In the genomic region with DNA sequence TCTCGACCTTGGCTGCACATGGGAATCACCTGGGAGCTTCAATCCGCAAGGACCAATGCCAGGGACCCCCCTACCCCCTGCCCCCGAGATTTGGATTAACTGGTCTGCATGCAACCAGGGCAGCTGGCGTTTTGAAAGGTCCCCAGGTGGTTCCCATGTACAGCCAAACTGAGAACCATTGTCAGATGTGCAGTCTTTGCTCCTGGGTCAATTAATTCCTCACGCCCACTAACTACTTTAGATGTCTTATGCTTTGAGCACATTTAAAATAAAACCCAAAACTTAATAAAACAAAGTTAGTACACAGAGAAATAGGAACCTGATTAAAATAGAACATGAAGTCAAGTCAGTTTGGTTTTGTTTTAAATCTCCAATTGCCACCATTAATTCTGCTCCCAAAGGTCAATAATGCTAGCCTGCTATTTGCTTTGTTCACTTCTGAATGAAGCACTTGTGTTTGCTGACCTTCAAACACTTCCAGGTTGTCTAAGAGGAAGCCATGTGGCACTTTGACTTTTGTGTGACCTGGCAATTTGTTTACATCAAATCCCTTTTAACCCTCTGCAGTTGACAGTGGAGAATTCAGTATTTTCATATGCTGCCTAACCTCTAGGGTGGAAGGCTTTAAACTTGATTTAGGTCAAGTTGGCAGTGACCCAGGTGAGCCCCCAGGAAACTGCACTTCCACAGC, we compare ENCODE assay signal across 1 cellular context.
TF ChIP-seq lines count a peak whose summit lies in the region.

No MANE protein-coding gene starts in this region.

TF ChIP-seq in HepG2, 621 proteins besides CTCF, POLR2A, EP300 and RAD21 (continued from another document):
- TF ChIP-seq, protein P1, sequence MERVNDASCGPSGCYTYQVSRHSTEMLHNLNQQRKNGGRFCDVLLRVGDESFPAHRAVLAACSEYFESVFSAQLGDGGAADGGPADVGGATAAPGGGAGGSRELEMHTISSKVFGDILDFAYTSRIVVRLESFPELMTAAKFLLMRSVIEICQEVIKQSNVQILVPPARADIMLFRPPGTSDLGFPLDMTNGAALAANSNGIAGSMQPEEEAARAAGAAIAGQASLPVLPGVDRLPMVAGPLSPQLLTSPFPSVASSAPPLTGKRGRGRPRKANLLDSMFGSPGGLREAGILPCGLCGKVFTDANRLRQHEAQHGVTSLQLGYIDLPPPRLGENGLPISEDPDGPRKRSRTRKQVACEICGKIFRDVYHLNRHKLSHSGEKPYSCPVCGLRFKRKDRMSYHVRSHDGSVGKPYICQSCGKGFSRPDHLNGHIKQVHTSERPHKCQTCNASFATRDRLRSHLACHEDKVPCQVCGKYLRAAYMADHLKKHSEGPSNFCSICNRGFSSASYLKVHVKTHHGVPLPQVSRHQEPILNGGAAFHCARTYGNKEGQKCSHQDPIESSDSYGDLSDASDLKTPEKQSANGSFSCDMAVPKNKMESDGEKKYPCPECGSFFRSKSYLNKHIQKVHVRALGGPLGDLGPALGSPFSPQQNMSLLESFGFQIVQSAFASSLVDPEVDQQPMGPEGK (CRISPR knock-in tag; IDR thresholded peaks at IDR 0.05), result no peak
- TF ChIP-seq ZNF292 (CRISPR knock-in tag; IDR thresholded peaks at IDR 0.05; ENCODE audit: borderline replicate concordance, low read depth) (0 out of 2 replicates have a peak, but pooled peaks have one; percentile 39), ERF (CRISPR knock-in tag; IDR thresholded peaks at IDR 0.05) (peak; percentile 52; the same call in 1 of the 2 replicates), ZNF256 (CRISPR knock-in tag; conservative IDR thresholded peaks at IDR 0.05) (no peak), ATF2 (CRISPR knock-in tag; IDR thresholded peaks at IDR 0.05) (0 out of 2 replicates have a peak, but pooled peaks have one; percentile 18), KLF16 (CRISPR knock-in tag; IDR thresholded peaks at IDR 0.05) (0 out of 4 replicates have a peak, but pooled peaks of 1 of the 2 experiments have one; percentile 35), ZMYM3 (CRISPR knock-in tag; IDR thresholded peaks at IDR 0.05) (peak; percentile 15; the same call in 1 of the 2 replicates), NFE2L2 (IDR thresholded peaks at IDR 0.05; ENCODE audit: low read length) (no peak), TRIM24 (CRISPR knock-in tag; IDR thresholded peaks at IDR 0.05) (no peak), ZNF607 (CRISPR knock-in tag; IDR thresholded peaks at IDR 0.05; ENCODE audit: borderline replicate concordance) (no peak), ZNF652 (CRISPR knock-in tag; IDR thresholded peaks at IDR 0.05; ENCODE audit: borderline replicate concordance, low read depth) (peak; percentile 94), TEAD3 (CRISPR knock-in tag; optimal IDR thresholded peaks at IDR 0.05; ENCODE audit: borderline replicate concordance) (peak; percentile 6), HNF4A (CRISPR knock-in tag; IDR thresholded peaks at IDR 0.05) (peak; percentile 56), CAMTA2 (CRISPR knock-in tag; IDR thresholded peaks at IDR 0.05; ENCODE audit: borderline replicate concordance) (no peak), ZNF644 (CRISPR knock-in tag; IDR thresholded peaks at IDR 0.05; ENCODE audit: low read depth) (0 out of 2 replicates have a peak, but pooled peaks have one; percentile 61), NCOA2 (CRISPR knock-in tag; IDR thresholded peaks at IDR 0.05) (peak; percentile 85), SOX5 (CRISPR knock-in tag; IDR thresholded peaks at IDR 0.05; ENCODE audit: borderline replicate concordance) (peak; percentile 83; the same call in 1 of the 2 replicates), HMG20A (CRISPR knock-in tag; IDR thresholded peaks at IDR 0.05; ENCODE audit: borderline replicate concordance) (peak; percentile 54; the same call in 1 of the 2 replicates), KDM5A (IDR thresholded peaks at IDR 0.05; ENCODE audit: borderline replicate concordance, low read length) (no peak), PAXIP1 (CRISPR knock-in tag; conservative IDR thresholded peaks at IDR 0.05) (peak; percentile 83), GATAD2A (CRISPR knock-in tag; IDR thresholded peaks at IDR 0.05) (peak; percentile 81), ELF3 (CRISPR knock-in tag; IDR thresholded peaks at IDR 0.05) (peak; percentile 77)
- TF ChIP-seq, protein P2, sequence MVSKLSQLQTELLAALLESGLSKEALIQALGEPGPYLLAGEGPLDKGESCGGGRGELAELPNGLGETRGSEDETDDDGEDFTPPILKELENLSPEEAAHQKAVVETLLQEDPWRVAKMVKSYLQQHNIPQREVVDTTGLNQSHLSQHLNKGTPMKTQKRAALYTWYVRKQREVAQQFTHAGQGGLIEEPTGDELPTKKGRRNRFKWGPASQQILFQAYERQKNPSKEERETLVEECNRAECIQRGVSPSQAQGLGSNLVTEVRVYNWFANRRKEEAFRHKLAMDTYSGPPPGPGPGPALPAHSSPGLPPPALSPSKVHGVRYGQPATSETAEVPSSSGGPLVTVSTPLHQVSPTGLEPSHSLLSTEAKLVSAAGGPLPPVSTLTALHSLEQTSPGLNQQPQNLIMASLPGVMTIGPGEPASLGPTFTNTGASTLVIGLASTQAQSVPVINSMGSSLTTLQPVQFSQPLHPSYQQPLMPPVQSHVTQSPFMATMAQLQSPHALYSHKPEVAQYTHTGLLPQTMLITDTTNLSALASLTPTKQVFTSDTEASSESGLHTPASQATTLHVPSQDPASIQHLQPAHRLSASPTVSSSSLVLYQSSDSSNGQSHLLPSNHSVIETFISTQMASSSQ (IDR thresholded peaks at IDR 0.05; ENCODE audit: low read depth), result peak; percentile 25; the same call in 1 of the 2 replicates
- TF ChIP-seq, protein P2 (CRISPR knock-in tag; IDR thresholded peaks at IDR 0.05; ENCODE audit: borderline replicate concordance), result no peak
- TF ChIP-seq, protein P3, sequence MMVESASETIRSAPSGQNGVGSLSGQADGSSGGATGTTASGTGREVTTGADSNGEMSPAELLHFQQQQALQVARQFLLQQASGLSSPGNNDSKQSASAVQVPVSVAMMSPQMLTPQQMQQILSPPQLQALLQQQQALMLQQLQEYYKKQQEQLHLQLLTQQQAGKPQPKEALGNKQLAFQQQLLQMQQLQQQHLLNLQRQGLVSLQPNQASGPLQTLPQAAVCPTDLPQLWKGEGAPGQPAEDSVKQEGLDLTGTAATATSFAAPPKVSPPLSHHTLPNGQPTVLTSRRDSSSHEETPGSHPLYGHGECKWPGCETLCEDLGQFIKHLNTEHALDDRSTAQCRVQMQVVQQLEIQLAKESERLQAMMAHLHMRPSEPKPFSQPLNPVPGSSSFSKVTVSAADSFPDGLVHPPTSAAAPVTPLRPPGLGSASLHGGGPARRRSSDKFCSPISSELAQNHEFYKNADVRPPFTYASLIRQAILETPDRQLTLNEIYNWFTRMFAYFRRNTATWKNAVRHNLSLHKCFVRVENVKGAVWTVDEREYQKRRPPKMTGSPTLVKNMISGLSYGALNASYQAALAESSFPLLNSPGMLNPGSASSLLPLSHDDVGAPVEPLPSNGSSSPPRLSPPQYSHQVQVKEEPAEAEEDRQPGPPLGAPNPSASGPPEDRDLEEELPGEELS (CRISPR knock-in tag; IDR thresholded peaks at IDR 0.05), result peak; percentile 74
